ENCODE assay signal across 13 cellular contexts in genomic region chr20:3902041-3902440, GRCh38. TPM values are rescaled to one million over a fixed set of nuclear protein-coding genes. Genes with fewer than 3 reads are reported as not detected.
A peak's percentile ranks its signal among the peaks of the same experiment; 100 is the strongest.
DNase-seq lines count a peak whose midpoint lies in the region; ATAC-seq and TF ChIP-seq lines count a peak whose summit lies in the region.
"Had no signal": no experiment of that assay in that cellular context is flagged by ENCODE, and none has a peak within 500 bp of the region (broad histone marks: within the 10 kb centered on the region; RNA-seq: fewer than 3 reads in every experiment).

No MANE protein-coding gene starts in this region.

- no peaks in the 10 kb centered on the region for H3K27me3 Mint-ChIP-seq in T-helper 1 cell treated with Interleukin-12 subunit alpha and Interleukin-12 subunit beta and Interleukin-4 antibody, amounts not matched to agents 30 μg/mL and 1 μg/mL, for 36 hours (ENCODE audit: low read depth)

- H3K27me3 ChIP-seq in smooth muscle cell (ENCODE audit: low read depth) = no peaks in the 10 kb centered on the region
- H3K27me3 ChIP-seq: MG63 had no signal

- H4K20me1 ChIP-seq in smooth muscle cell (ENCODE audit: low read depth) = peaks cover 100% of the 10 kb centered on the region

- H3K27ac Mint-ChIP-seq in T-helper 1 cell treated with Interleukin-12 subunit alpha and Interleukin-12 subunit beta and Interleukin-4 antibody, amounts not matched to agents 30 μg/mL and 1 μg/mL, for 36 hours = peak overlapping the region; percentile 21

- H3K27ac ChIP-seq in SK-N-MC (peak overlapping the region; percentile 78), smooth muscle cell (ENCODE audit: low read depth) (peak overlapping the region; percentile 28)
- H3K27ac ChIP-seq: 22Rv1 had no signal

- no peaks in the 10 kb centered on the region for H3F3A ChIP-seq in smooth muscle cell (ENCODE audit: low read depth)

- H3K36me3 Mint-ChIP-seq in T-helper 1 cell treated with Interleukin-12 subunit alpha and Interleukin-12 subunit beta and Interleukin-4 antibody, amounts not matched to agents 30 μg/mL and 1 μg/mL, for 36 hours (ENCODE audit: low read depth) = peaks cover 2% of the 10 kb centered on the region

- no peak overlapping the region for H3K4me3 ChIP-seq in SK-N-MC
- H3K4me3 ChIP-seq in fibroblast of pulmonary artery (replicated peaks; ENCODE audit: low read depth, low read length) = peak overlapping the region; percentile 21
- H3K4me3 ChIP-seq in smooth muscle cell = peak overlapping the region; percentile 7
- H3K4me3 ChIP-seq: MG63 had no signal

- 96% methylated on average over 7 of the region's 7 CpGs for WGBS in smooth muscle cell (ENCODE audit: low lambda C conversion rate)

- peaks cover 4% of the 10 kb centered on the region for H3K4me1 ChIP-seq in smooth muscle cell (ENCODE audit: low read depth)

- ATAC-seq in HG03520 (IDR thresholded peaks at IDR 0.05; ENCODE audit: unreplicated experiment) = no peak
- ATAC-seq: Right ventricle myocardium inferior had no signal

- H2AFZ ChIP-seq in smooth muscle cell (ENCODE audit: low read depth) = no peak overlapping the region

- H3K36me3 ChIP-seq in SK-N-MC (ENCODE audit: insufficient read depth, low read length) (peaks cover 8% of the 10 kb centered on the region; the same call in 1 of the 2 replicates), smooth muscle cell (ENCODE audit: low read depth) (no peaks in the 10 kb centered on the region)
- H3K36me3 ChIP-seq: MG63 had no signal

- H3K9me3 Mint-ChIP-seq in T-helper 1 cell treated with Interleukin-12 subunit alpha and Interleukin-12 subunit beta and Interleukin-4 antibody, amounts not matched to agents 30 μg/mL and 1 μg/mL, for 36 hours = no peaks in the 10 kb centered on the region
- H3K9me3 Mint-ChIP-seq: endodermal cell had no signal

- no peak for DNase-seq in T-helper 1 cell
- no peak for DNase-seq in SK-N-MC (ENCODE audit: low read depth, low spot score)
- no peak for DNase-seq in fibroblast of pulmonary artery (ENCODE audit: low read depth)
- no peak for DNase-seq in smooth muscle cell (lab: John Stamatoyannopoulos, UW; ENCODE audit: unreplicated experiment)
- no peak for DNase-seq in NAMALWA (ENCODE audit: low spot score)
- no peak for DNase-seq in DMS153 (lab: John Stamatoyannopoulos, UW)
- DNase-seq: DND-41, endodermal cell, MG63 had no signal

- H3K9ac ChIP-seq in SK-N-MC (ENCODE audit: insufficient read length) (no peak overlapping the region), smooth muscle cell (ENCODE audit: low read depth) (no peak overlapping the region)

- no peak overlapping the region for H3K4me2 ChIP-seq in smooth muscle cell

- H3K4me3 Mint-ChIP-seq in T-helper 1 cell treated with Interleukin-12 subunit alpha and Interleukin-12 subunit beta and Interleukin-4 antibody, amounts not matched to agents 30 μg/mL and 1 μg/mL, for 36 hours = no peak overlapping the region
- H3K4me3 Mint-ChIP-seq: endodermal cell had no signal

- H3K9me3 ChIP-seq in SK-N-MC (ENCODE audit: low read depth, low read length) = no peaks in the 10 kb centered on the region
- H3K9me3 ChIP-seq in smooth muscle cell (replicated peaks; ENCODE audit: low read depth) = no peaks in the 10 kb centered on the region
- H3K9me3 ChIP-seq: MG63 had no signal

- H3K4me1 Mint-ChIP-seq in T-helper 1 cell treated with Interleukin-12 subunit alpha and Interleukin-12 subunit beta and Interleukin-4 antibody, amounts not matched to agents 30 μg/mL and 1 μg/mL, for 36 hours (ENCODE audit: low read depth) = peaks cover 37% of the 10 kb centered on the region

- H3K79me2 ChIP-seq in smooth muscle cell (ENCODE audit: low read depth) = peaks cover 100% of the 10 kb centered on the region

- TF ChIP-seq CTCF in fibroblast of pulmonary artery (IDR thresholded peaks at IDR 0.05; ENCODE audit: low read length, missing control alignments) (no peak), smooth muscle cell (IDR thresholded peaks at IDR 0.05; ENCODE audit: borderline replicate concordance, insufficient read depth, poor library complexity, severe bottlenecking) (no peak)

RNA-seq across cellular contexts. Expression of gene PANK2, which starts 12.9 kb away (rescaled TPM):
- 40.8 and 43.1 TPM in 2 replicates for total RNA-seq in smooth muscle cell
- 24.7 and 42.5 TPM in 2 replicates for polyA plus RNA-seq in smooth muscle cell

RNA-seq across cellular contexts. Expression of gene MAVS, which starts 55.4 kb away (rescaled TPM):
- total RNA-seq in smooth muscle cell = 12.5 and 12.8 TPM in 2 replicates
- polyA plus RNA-seq in smooth muscle cell = 7.8 and 10.0 TPM in 2 replicates
